In the genomic region with DNA sequence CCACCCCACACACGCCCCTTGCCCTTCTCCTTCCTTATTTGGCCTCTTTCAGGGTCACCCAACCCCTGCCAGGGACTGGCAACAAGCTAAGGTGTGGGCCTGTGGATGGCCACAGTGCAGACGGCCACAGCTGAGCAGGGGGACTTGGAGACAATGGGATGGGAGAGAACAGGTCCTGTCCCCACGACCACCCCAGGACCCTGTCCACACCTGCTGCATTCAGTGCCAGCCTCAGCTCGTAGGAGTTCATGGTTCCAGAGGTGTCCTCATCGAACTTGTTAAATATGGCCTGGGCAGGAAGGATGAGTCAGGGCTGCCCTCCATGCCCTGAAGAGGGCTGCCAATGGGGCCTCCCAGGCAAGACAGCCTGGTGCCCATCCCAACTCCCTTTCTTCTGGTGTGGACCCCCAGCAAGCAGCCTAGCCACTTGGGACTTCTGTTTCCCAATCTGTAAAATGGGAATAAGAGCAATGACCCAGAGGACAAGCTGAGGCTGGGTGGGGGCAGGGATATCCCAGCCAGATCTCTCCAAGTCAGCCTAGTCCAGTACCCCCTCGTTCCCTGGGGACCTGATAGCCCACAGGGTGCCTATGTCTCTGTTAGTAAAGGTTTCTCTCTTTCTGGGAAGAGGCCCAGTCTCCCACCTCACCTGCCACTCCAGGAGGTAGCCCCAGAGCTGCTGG, we compare ENCODE assay signal across 9 cellular contexts. TPM values are rescaled to one million over a fixed set of nuclear protein-coding genes. Genes with fewer than 3 reads are reported as not detected.
DNase-seq lines count a peak whose midpoint lies in the region; ATAC-seq, FAIRE-seq and TF ChIP-seq lines count a peak whose summit lies in the region.
"Had no signal": no experiment of that assay in that cellular context is flagged by ENCODE, and none has a peak within 500 bp of the region (broad histone marks: within the 10 kb centered on the region; RNA-seq: fewer than 3 reads in every experiment).

No MANE protein-coding gene starts in this region.

- FAIRE-seq in GM12891 (lab: Jason Lieb, UNC) = no peak

- CTCF ChIA-PET in SK-N-SH (lab: Yijun Ruan, JAX) = interaction anchor here (1.0 to 2.7 kb wide), 6 partner anchors 8 to 331 kb away, joined by 3 to 16 read pairs (median 4); partner anchors contain the start of genes FAM98C, MRPS12 and SARS2

- H3K79me2 ChIP-seq in SK-N-SH (ENCODE audit: insufficient read depth) = no peaks in the 10 kb centered on the region

- TF ChIP-seq EP300 in SK-N-SH (IDR thresholded peaks at IDR 0.05; ENCODE audit: borderline replicate concordance in 1 of 2, low read depth in 1 of 2, low read length in 1 of 2) = no peak

- H4K20me1 ChIP-seq in SK-N-SH (ENCODE audit: insufficient read depth) = peaks cover 10% of the 10 kb centered on the region; the same call in 1 of the 2 replicates

- TF ChIP-seq CTCF in GM06990 (IDR thresholded peaks at IDR 0.05; ENCODE audit: insufficient read depth, low read length, poor library complexity, severe bottlenecking) (no peak), SK-N-SH (IDR thresholded peaks at IDR 0.05) (no peak)

- no peak for TF ChIP-seq RAD21 in SK-N-SH (IDR thresholded peaks at IDR 0.05; ENCODE audit: low read length)

- POLR2A ChIA-PET in SK-N-SH (lab: Yijun Ruan, JAX) = interaction anchor here (0.8 to 1.1 kb wide), 2 partner anchors 188 to 207 kb away, joined by 3 read pairs; no protein-coding TSS in a partner anchor

- H3K27me3 ChIP-seq in GM06990 (replicated peaks; ENCODE audit: control insufficient read depth, insufficient read depth, low read length) = no peaks in the 10 kb centered on the region
- H3K27me3 ChIP-seq in SK-N-SH (ENCODE audit: insufficient read depth) = no peaks in the 10 kb centered on the region

- DNase-seq in GM06990 (ENCODE audit: extremely low read depth, insufficient read length) (peak; percentile 23), SK-N-SH (no peak), NCI-H146 (lab: John Stamatoyannopoulos, UW) (no peak), GM12891 (ENCODE audit: insufficient read length, low spot score) (no peak), NCI-H1092 (lab: John Stamatoyannopoulos, UW) (no peak)
- DNase-seq: NCI-H1417 treated with DMSO at 0.1 percent for 48 hours had no signal

- H3K27ac ChIP-seq in SK-N-SH (ENCODE audit: low read depth in 2 of 2, low read length in 1 of 2) (peak overlapping the region in 1 of 2 experiments; percentile 48; a peak in 2 of 4 replicates), skin epidermis (peak overlapping the region in 19 of 21 experiments; percentile 23 to 90 (median 64))

- H3K36me3 ChIP-seq in GM06990 (ENCODE audit: control insufficient read depth, insufficient read depth, low read length) (peaks cover 8% of the 10 kb centered on the region), SK-N-SH (replicated peaks in 1 of 2; ENCODE audit: control insufficient read depth in 1 of 2, insufficient read depth in 2 of 2, low read length in 1 of 2) (peaks cover 21 to 28% of the 10 kb centered on the region in 2 experiments)

- no peaks in the 10 kb centered on the region for H3K9me2 ChIP-seq in SK-N-SH

- H3K9ac ChIP-seq in SK-N-SH = no peak overlapping the region

- H3K4me1 ChIP-seq in SK-N-SH (ENCODE audit: control insufficient read depth in 1 of 2, insufficient read depth in 2 of 2, low read depth in 1 of 2, low read length in 1 of 2) = peaks cover 7 to 12% of the 10 kb centered on the region in 2 experiments; a peak in 3 of 4 replicates

- ATAC-seq in esophagus mucosa (peak; percentile 2), GM19452 (IDR thresholded peaks at IDR 0.05; ENCODE audit: unreplicated experiment) (no peak)

- 70% methylated on average over 5 of the region's 6 CpGs for WGBS in SK-N-SH (ENCODE audit: low lambda C conversion rate)

- H3K9me3 ChIP-seq in SK-N-SH = no peaks in the 10 kb centered on the region

- no peak overlapping the region for H2AFZ ChIP-seq in SK-N-SH (ENCODE audit: low read depth)

- no peak overlapping the region for H3K4me2 ChIP-seq in SK-N-SH

- H3K4me3 ChIP-seq in GM06990 (replicated peaks; ENCODE audit: low read depth, low read length) = peak overlapping the region; percentile 63; the same call in 1 of the 2 replicates
- H3K4me3 ChIP-seq in SK-N-SH (ENCODE audit: low read depth in 2 of 2, low read length in 1 of 2) = no peak overlapping the region
- H3K4me3 ChIP-seq in skin epidermis = no peak overlapping the region

- H3F3A ChIP-seq in SK-N-SH (replicated peaks; ENCODE audit: insufficient read depth) = peaks cover 53% of the 10 kb centered on the region

- TF ChIP-seq POLR2A in GM12891 (IDR thresholded peaks at IDR 0.05; ENCODE audit: low read depth, low read length) = no peak

TF ChIP-seq in SK-N-SH, 30 proteins besides CTCF, POLR2A, EP300 and RAD21 (continues in another document):
- no peak for TF ChIP-seq MEF2A (IDR thresholded peaks at IDR 0.05; ENCODE audit: borderline replicate concordance, low read depth)
- no peak for TF ChIP-seq YY1 (IDR thresholded peaks at IDR 0.05; ENCODE audit: low read depth)
- no peak for TF ChIP-seq FOXM1 (IDR thresholded peaks at IDR 0.05; ENCODE audit: low read depth)
- TF ChIP-seq TEAD4 (IDR thresholded peaks at IDR 0.05; ENCODE audit: borderline replicate concordance, insufficient read depth) = no peak
- no peak for TF ChIP-seq EZH2phosphoT487 (IDR thresholded peaks at IDR 0.05; ENCODE audit: borderline replicate concordance, low read depth)
- no peak for TF ChIP-seq ZBTB33 (IDR thresholded peaks at IDR 0.05; ENCODE audit: borderline replicate concordance, low read depth)
- TF ChIP-seq FOSL2 (IDR thresholded peaks at IDR 0.05; ENCODE audit: borderline replicate concordance, low read depth) = peak; percentile 18; the same call in 1 of the 2 replicates
- TF ChIP-seq JUND (IDR thresholded peaks at IDR 0.05) = no peak
- no peak for TF ChIP-seq CHD2 (IDR thresholded peaks at IDR 0.05; ENCODE audit: low read length, partially characterized antibody)
- no peak for TF ChIP-seq RXRA (IDR thresholded peaks at IDR 0.05; ENCODE audit: borderline replicate concordance, low read depth)

TF ChIP-seq in GM12891, 5 proteins besides CTCF, POLR2A, EP300 and RAD21:
- TF ChIP-seq POU2F2 (IDR thresholded peaks at IDR 0.05; ENCODE audit: low read depth, low read length) (no peak), TAF1 (IDR thresholded peaks at IDR 0.05; ENCODE audit: low read depth, low read length) (no peak), POLR2AphosphoS5 (IDR thresholded peaks at IDR 0.05; ENCODE audit: low read depth, low read length) (no peak), PAX5 (IDR thresholded peaks at IDR 0.05; ENCODE audit: insufficient read depth, low read length, severe bottlenecking) (no peak), SPI1 (IDR thresholded peaks at IDR 0.05; ENCODE audit: low read depth, low read length) (no peak)

RNA-seq across cellular contexts. Expression of gene CAPN12, which starts 10.6 kb away (rescaled TPM):
- 1.7 and 3.0 TPM in 2 replicates for polyA plus RNA-seq in SK-N-SH (2012; rRNA removed)
- 0.48 and 0.50 TPM in 2 replicates for polyA plus RNA-seq in SK-N-SH (2012; cell fraction: cytosol; rRNA removed)
- polyA plus RNA-seq in SK-N-SH (2012; cell fraction: nucleus; rRNA removed) = 14.5 and 19.0 TPM in 2 replicates
- 2.2 TPM for total RNA-seq in esophagus mucosa
- polyA plus RNA-seq in GM12891 (2012; ENCODE audit: low read depth, missing spikeins) = 5.3 TPM

RNA-seq across cellular contexts. Expression of gene LGALS7, which starts 39.7 kb away (rescaled TPM):
- not detected in 2 replicates for polyA plus RNA-seq in SK-N-SH (2012; rRNA removed)
- not detected in 2 replicates for polyA plus RNA-seq in SK-N-SH (2012; cell fraction: cytosol; rRNA removed)
- not detected in 2 replicates for polyA plus RNA-seq in SK-N-SH (2012; cell fraction: nucleus; rRNA removed)
- total RNA-seq in esophagus mucosa = 684 TPM
- polyA plus RNA-seq in GM12891 (2012; ENCODE audit: low read depth, missing spikeins) = not detected

RNA-seq across cellular contexts. Expression of gene LGALS7B, which starts 55.4 kb away (rescaled TPM):
- polyA plus RNA-seq in SK-N-SH (2012; rRNA removed) = not detected in 2 replicates
- not detected in 2 replicates for polyA plus RNA-seq in SK-N-SH (2012; cell fraction: cytosol; rRNA removed)
- polyA plus RNA-seq in SK-N-SH (2012; cell fraction: nucleus; rRNA removed) = not detected in 2 replicates
- 886 TPM for total RNA-seq in esophagus mucosa
- polyA plus RNA-seq in GM12891 (2012; ENCODE audit: low read depth, missing spikeins) = 0.51 TPM
